Comparison of ENCODE assay signal across 33 cellular contexts in genomic region chr2:163751696-163752095, GRCh38. TPM values are rescaled to one million over a fixed set of nuclear protein-coding genes. Genes with fewer than 3 reads are reported as not detected.
"Had no signal": no experiment of that assay in that cellular context is flagged by ENCODE, and none has a peak within 500 bp of the region (broad histone marks: within the 10 kb centered on the region; RNA-seq: fewer than 3 reads in every experiment).

No MANE protein-coding gene starts in this region.

- ATAC-seq: activated CD8-positive, alpha-beta memory T cell treated with anti-CD3 and anti-CD28 coated beads, Interleukin-2, amount 10 ng/mL, durations not matched to agents 7 days and 5 days; body of pancreas; PC-3 had no signal

- H3K9me3 ChIP-seq: body of pancreas, SJCRH30 had no signal

- DNase-seq: activated CD4-positive, alpha-beta memory T cell treated with anti-CD3 and anti-CD28 coated beads, Interleukin-2, amount 10 ng/mL, durations not matched to agents 7 days and 5 days; activated CD4-positive, alpha-beta T cell treated with anti-CD3 and anti-CD28 coated beads for 1 hour; activated CD4-positive, alpha-beta T cell treated with anti-CD3 and anti-CD28 coated beads for 48 hours; activated CD4-positive, CD25-positive, alpha-beta regulatory T cell; activated CD8-positive, alpha-beta memory T cell treated with anti-CD3 and anti-CD28 coated beads for 24 hours; activated CD8-positive, alpha-beta memory T cell treated with anti-CD3 and anti-CD28 coated beads, Interleukin-2, amount 10 ng/mL, durations not matched to agents 7 days and 5 days; activated CD8-positive, alpha-beta memory T cell treated with anti-CD3 and anti-CD28 coated beads, Interleukin-2, amount 50 U/mL, for 48 hours; activated gamma-delta T cell; activated naive CD4-positive, alpha-beta T cell treated with Interleukin-2 at 50 U/mL for 16 hours; activated naive CD8-positive, alpha-beta T cell treated with anti-CD3 and anti-CD28 coated beads, Interleukin-2, amount 10 ng/mL, durations not matched to agents 7 days and 5 days; body of pancreas; central memory CD4-positive, alpha-beta T cell; Kasumi-1; KG1; MM.1S; MV-4-11; NCI-H1092; NCI-H1436 treated with DMSO at 0.1 percent for 48 hours; NCI-H187; NCI-H2081; NCI-H446 treated with DMSO at 0.1 percent for 48 hours; Right ventricle myocardium superior; SJCRH30; T1000; WERI-Rb-1 had no signal

- H3K27ac ChIP-seq: body of pancreas, RWPE1, SJCRH30, SK-N-MC, WERI-Rb-1 had no signal

- FAIRE-seq: astrocyte had no signal

- H3K4me1 ChIP-seq: body of pancreas, SJCRH30 had no signal

- H3K36me3 ChIP-seq: SJCRH30, WERI-Rb-1 had no signal

- H3K27me3 ChIP-seq: body of pancreas, SJCRH30 had no signal

- H3K4me3 ChIP-seq: body of pancreas, SJCRH30, SK-N-MC had no signal

RNA-seq across cellular contexts. Expression of gene FIGN, which starts 15.9 kb away (rescaled TPM):
- total RNA-seq: activated CD4-positive, alpha-beta memory T cell treated with anti-CD3 and anti-CD28 coated beads, Interleukin-2, amount 10 ng/mL, durations not matched to agents 7 days and 5 days; activated CD8-positive, alpha-beta memory T cell treated with anti-CD3 and anti-CD28 coated beads, Interleukin-2, amount 10 ng/mL, durations not matched to agents 7 days and 5 days; activated naive CD8-positive, alpha-beta T cell treated with anti-CD3 and anti-CD28 coated beads, Interleukin-2, amount 10 ng/mL, durations not matched to agents 7 days and 5 days; activated T-helper 2 cell treated with anti-CD3 and anti-CD28 coated beads, Interferon-gamma antibody, Interleukin-2, Interleukin-4, amounts not matched to agents 10 μg/mL and 5 μg/mL and 100 μg/mL, durations not matched to agents 14 hours and 24 hours and 36 hours; T-helper 1 cell treated with Interleukin-12 subunit alpha and Interleukin-12 subunit beta and Interleukin-4 antibody, amounts not matched to agents 30 ng/mL and 1 ng/mL, for 36 hours; T-helper 2 cell treated with Interferon-gamma antibody and Interleukin-4, amounts not matched to agents 100 ng/mL and 5 ng/mL, for 36 hours had no signal
- polyA plus RNA-seq: IgD-negative memory B cell had no signal
